ENCODE assay signal across 18 cellular contexts in the genomic region with DNA sequence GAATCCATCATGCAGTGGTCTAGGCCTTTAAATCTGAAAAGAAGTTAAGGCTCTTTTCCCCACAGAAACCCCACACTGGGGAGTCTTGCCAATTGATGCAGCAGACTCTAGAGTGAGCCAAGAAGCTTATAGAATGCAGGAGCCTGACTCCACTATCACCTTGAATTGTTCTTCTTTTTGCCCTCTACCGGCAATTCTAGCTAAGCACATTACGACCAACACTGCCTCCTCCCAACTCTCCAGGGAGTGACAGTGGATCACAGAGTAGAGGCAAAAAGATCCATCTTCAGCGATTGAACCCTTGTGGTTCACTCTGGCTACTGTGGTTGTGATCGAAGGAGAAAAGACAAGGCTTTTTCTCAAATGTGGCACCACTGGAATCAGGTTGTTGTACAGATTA.
DNase-seq lines count a peak whose midpoint lies in the region; ATAC-seq and TF ChIP-seq lines count a peak whose summit lies in the region.
"Had no signal": no experiment of that assay in that cellular context is flagged by ENCODE, and none has a peak within 500 bp of the region (broad histone marks: within the 10 kb centered on the region; RNA-seq: fewer than 3 reads in every experiment).

No MANE protein-coding gene starts in this region.

- H3K4me1 Mint-ChIP-seq in activated CD8-positive, alpha-beta T cell treated with anti-CD3 and anti-CD28 coated beads, Interleukin-2, amount 10 ng/mL, durations not matched to agents 7 days and 5 days (ENCODE audit: low read depth), result no peaks in the 10 kb centered on the region
- H3K4me1 Mint-ChIP-seq: activated B cell treated with CpG ODN at 0.5 μM for 24 hours; activated naive CD4-positive, alpha-beta T cell treated with anti-CD3 and anti-CD28 coated beads, Interleukin-2, amount 50 U/mL, for 24 hours; CD14-positive monocyte had no signal

- CTCF ChIA-PET in activated CD8-positive, alpha-beta T cell treated with anti-CD3 and anti-CD28 coated beads, Interleukin-2, amount 10 ng/mL, durations not matched to agents 7 days and 5 days (lab: Charles Lee), result no interaction called here

- DNase-seq in LNCaP clone FGC (ENCODE audit: low read depth), result no peak
- DNase-seq in choroid plexus epithelial cell (ENCODE audit: low read depth), result no peak
- no peak for DNase-seq in kidney glomerular epithelial cell (lab: John Stamatoyannopoulos, UW)
- no peak for DNase-seq in HuH-7.5 (ENCODE audit: low spot score)
- DNase-seq in activated CD8-positive, alpha-beta T cell treated with anti-CD3 and anti-CD28 coated beads, Interleukin-2, amount 10 ng/mL, durations not matched to agents 7 days and 5 days, result no peak
- DNase-seq in NCI-H345 (lab: John Stamatoyannopoulos, UW), result no peak
- DNase-seq: activated B cell treated with CpG ODN at 0.5 μM for 24 hours; hippocampal formation; stimulated activated naive CD4-positive, alpha-beta T cell treated with Interleukin-2 at 50 U/mL for 16 hours; uterus had no signal

- H3K27ac Mint-ChIP-seq in activated CD8-positive, alpha-beta T cell treated with anti-CD3 and anti-CD28 coated beads, Interleukin-2, amount 10 ng/mL, durations not matched to agents 7 days and 5 days, result no peak overlapping the region
- H3K27ac Mint-ChIP-seq: activated B cell treated with CpG ODN at 0.5 μM for 24 hours; activated naive CD4-positive, alpha-beta T cell treated with anti-CD3 and anti-CD28 coated beads, Interleukin-2, amount 50 U/mL, for 24 hours; CD14-positive monocyte had no signal

- no peaks in the 10 kb centered on the region for H3F3A ChIP-seq in neural cell (ENCODE audit: insufficient read depth, low read length, poor library complexity, severe bottlenecking)

- no peak overlapping the region for H3K4me2 ChIP-seq in neural cell (ENCODE audit: low read length)

- H3K9me2 ChIP-seq in neural cell (ENCODE audit: insufficient read depth, low read length), result no peaks in the 10 kb centered on the region

- H3K27ac ChIP-seq in neural cell (ENCODE audit: low read length), result no peak overlapping the region
- H3K27ac ChIP-seq: esophagus muscularis mucosa, neutrophil, uterus had no signal

- TF ChIP-seq EP300 in neural cell (conservative IDR thresholded peaks at IDR 0.05; ENCODE audit: poor library complexity, severe bottlenecking), result no peak

- no peak overlapping the region for H2AFZ ChIP-seq in neural cell (ENCODE audit: low read depth, low read length)

- no peaks in the 10 kb centered on the region for H4K20me1 ChIP-seq in neural cell (ENCODE audit: insufficient read depth)

- H3K9me3 ChIP-seq in neural cell (ENCODE audit: low read length), result no peaks in the 10 kb centered on the region
- H3K9me3 ChIP-seq: esophagus muscularis mucosa, HAP-1, neutrophil, uterus had no signal

- H3K4me3 Mint-ChIP-seq in activated CD8-positive, alpha-beta T cell treated with anti-CD3 and anti-CD28 coated beads, Interleukin-2, amount 10 ng/mL, durations not matched to agents 7 days and 5 days, result no peak overlapping the region
- H3K4me3 Mint-ChIP-seq: activated B cell treated with CpG ODN at 0.5 μM for 24 hours; activated naive CD4-positive, alpha-beta T cell treated with anti-CD3 and anti-CD28 coated beads, Interleukin-2, amount 50 U/mL, for 24 hours; CD14-positive monocyte had no signal

- no peaks in the 10 kb centered on the region for H3K79me2 ChIP-seq in neural cell (replicated peaks; ENCODE audit: insufficient read depth, low read length)

- no peaks in the 10 kb centered on the region for H3K27me3 Mint-ChIP-seq in activated CD8-positive, alpha-beta T cell treated with anti-CD3 and anti-CD28 coated beads, Interleukin-2, amount 10 ng/mL, durations not matched to agents 7 days and 5 days (ENCODE audit: low read depth)
- H3K27me3 Mint-ChIP-seq: activated B cell treated with CpG ODN at 0.5 μM for 24 hours; activated naive CD4-positive, alpha-beta T cell treated with anti-CD3 and anti-CD28 coated beads, Interleukin-2, amount 50 U/mL, for 24 hours had no signal

- H3K27me3 ChIP-seq in neural cell (ENCODE audit: insufficient read depth, low read depth, low read length), result no peaks in the 10 kb centered on the region
- H3K27me3 ChIP-seq: esophagus muscularis mucosa, neutrophil, uterus had no signal

- POLR2A ChIA-PET in activated CD8-positive, alpha-beta T cell treated with anti-CD3 and anti-CD28 coated beads, Interleukin-2, amount 10 ng/mL, durations not matched to agents 7 days and 5 days (lab: Charles Lee), result no interaction called here

- H3K36me3 Mint-ChIP-seq in activated CD8-positive, alpha-beta T cell treated with anti-CD3 and anti-CD28 coated beads, Interleukin-2, amount 10 ng/mL, durations not matched to agents 7 days and 5 days (ENCODE audit: low read depth), result no peaks in the 10 kb centered on the region
- H3K36me3 Mint-ChIP-seq: activated naive CD4-positive, alpha-beta T cell treated with anti-CD3 and anti-CD28 coated beads, Interleukin-2, amount 50 U/mL, for 24 hours; CD14-positive monocyte had no signal

- peak; percentile 25 for TF ChIP-seq RAD21 in neural cell (conservative IDR thresholded peaks at IDR 0.05)

- no peak for ATAC-seq in activated CD8-positive, alpha-beta T cell treated with anti-CD3 and anti-CD28 coated beads, Interleukin-2, amount 10 ng/mL, durations not matched to agents 7 days and 5 days

- no peaks in the 10 kb centered on the region for H3K9me3 Mint-ChIP-seq in activated CD8-positive, alpha-beta T cell treated with anti-CD3 and anti-CD28 coated beads, Interleukin-2, amount 10 ng/mL, durations not matched to agents 7 days and 5 days (ENCODE audit: insufficient read depth)
- H3K9me3 Mint-ChIP-seq: activated B cell treated with CpG ODN at 0.5 μM for 24 hours; activated naive CD4-positive, alpha-beta T cell treated with anti-CD3 and anti-CD28 coated beads, Interleukin-2, amount 50 U/mL, for 24 hours; CD14-positive monocyte had no signal

- no peak overlapping the region for H3K9ac ChIP-seq in neural cell (ENCODE audit: low read length)

- no peak overlapping the region for H3K4me3 ChIP-seq in LNCaP clone FGC (ENCODE audit: low read depth, low read length)
- H3K4me3 ChIP-seq in choroid plexus epithelial cell (ENCODE audit: low read depth, low read length), result no peak overlapping the region
- H3K4me3 ChIP-seq in neural cell (ENCODE audit: low read length), result no peak overlapping the region
- H3K4me3 ChIP-seq: esophagus muscularis mucosa, HAP-1, lung, uterus had no signal

- no peaks in the 10 kb centered on the region for H3K36me3 ChIP-seq in neural cell (ENCODE audit: insufficient read depth, low read length)
- H3K36me3 ChIP-seq: esophagus muscularis mucosa, HAP-1, neutrophil, uterus had no signal

- peak; percentile 28 for TF ChIP-seq CTCF in GM12873 (IDR thresholded peaks at IDR 0.05; ENCODE audit: insufficient read depth, low read depth, low read length, missing control alignments)
- 0 out of 2 replicates have a peak, but pooled peaks have one; percentile 7 for TF ChIP-seq CTCF in LNCaP clone FGC (IDR thresholded peaks at IDR 0.05; ENCODE audit: control insufficient read depth, extremely low read depth, insufficient read depth)
- peak; percentile 6 for TF ChIP-seq CTCF in choroid plexus epithelial cell (conservative IDR thresholded peaks at IDR 0.05; ENCODE audit: low read depth, low read length)
- no peak for TF ChIP-seq CTCF in neural cell (IDR thresholded peaks at IDR 0.05; ENCODE audit: poor library complexity, severe bottlenecking)

TF ChIP-seq in neural cell, 6 proteins besides CTCF, POLR2A, EP300 and RAD21:
- TF ChIP-seq SMC3 (conservative IDR thresholded peaks at IDR 0.05; ENCODE audit: poor library complexity) (peak; percentile 39), POLR2AphosphoS5 (IDR thresholded peaks at IDR 0.05) (no peak)
TF ChIP-seq in neural cell: peak in this region for 1.
